Comparison of ENCODE assay signal across 8 cellular contexts in genomic region chr11:68312780-68313573, GRCh38. TPM values are rescaled to one million over a fixed set of nuclear protein-coding genes. Genes with fewer than 3 reads are reported as not detected.
A peak's percentile ranks its signal among the peaks of the same experiment; 100 is the strongest.
DNase-seq lines count a peak whose midpoint lies in the region; ATAC-seq and TF ChIP-seq lines count a peak whose summit lies in the region.

No MANE protein-coding gene starts in this region.

- TF ChIP-seq POLR2A in adrenal gland (IDR thresholded peaks at IDR 0.05): no peak

- peak overlapping the region; percentile 89 for H3K4me3 ChIP-seq in Caco-2 (ENCODE audit: low read depth, low read length)
- H3K4me3 ChIP-seq in HUES48 (ENCODE audit: low read depth, low read length): peak overlapping the region; percentile 73
- peak overlapping the region in 2 of 4 donors; percentile 26 to 97 for H3K4me3 ChIP-seq in adrenal gland
- peak overlapping the region; percentile 66 for H3K4me3 ChIP-seq in iPS-18c (ENCODE audit: insufficient read depth, low read depth, low read length)
- no peak overlapping the region for H3K4me3 ChIP-seq in Karpas-422 (ENCODE audit: low read length)

- H3K4me1 ChIP-seq in Caco-2 (peaks cover 22% of the 10 kb centered on the region), HUES48 (ENCODE audit: control insufficient read depth, insufficient read depth, low read length) (peaks cover 29% of the 10 kb centered on the region), adrenal gland (replicated peaks in 1 of 2) (peaks cover 34 to 47% of the 10 kb centered on the region in 2 donors), Karpas-422 (ENCODE audit: low read length) (no peaks in the 10 kb centered on the region)

- H3K36me3 ChIP-seq in Caco-2 (ENCODE audit: control insufficient read depth, insufficient read depth, low read length) (no peaks in the 10 kb centered on the region), HUES48 (ENCODE audit: control insufficient read depth, insufficient read depth, low read length) (no peaks in the 10 kb centered on the region), adrenal gland (replicated peaks in 1 of 2) (no peaks in the 10 kb centered on the region), Karpas-422 (ENCODE audit: insufficient read depth, low read length) (no peaks in the 10 kb centered on the region)

- peaks cover 15% of the 10 kb centered on the region for H3K36me3 Mint-ChIP-seq in Caco-2 (ENCODE audit: insufficient read depth, unreplicated experiment)

- H4K20me1 ChIP-seq in Karpas-422 (ENCODE audit: insufficient read depth, low read depth, low read length): no peaks in the 10 kb centered on the region

- H3K27me3 Mint-ChIP-seq in Caco-2 (ENCODE audit: insufficient read depth, unreplicated experiment): no peaks in the 10 kb centered on the region

- CTCF ChIA-PET in Caco-2 (lab: Charles Lee): interaction anchor here (2.4 kb wide), 1 partner anchor 14 kb away, joined by 14 read pairs; no protein-coding TSS in a partner anchor

- H3K27ac ChIP-seq in HUES48 (ENCODE audit: low read depth, low read length) (peak overlapping the region; percentile 76), adrenal gland (peak overlapping the region in 3 of 5 donors; percentile 51 to 92 (median 91)), Karpas-422 (ENCODE audit: low read length) (no peak overlapping the region)

- intact Hi-C loops in Caco-2 (cut with micrococcal nuclease; ENCODE audit: unreplicated experiment): loop anchor here (1.0 kb wide), 1 partner anchor 67 kb away; no protein-coding TSS in a partner anchor
- intact Hi-C loops in adrenal gland (cut with DNase I): loop anchor here (5.0 kb wide), 2 partner anchors 59 to 74 kb away; no protein-coding TSS in a partner anchor

- no peaks in the 10 kb centered on the region for H3K9me3 Mint-ChIP-seq in Caco-2 (ENCODE audit: unreplicated experiment)

- H3K9ac ChIP-seq in HUES48 (ENCODE audit: low read depth, low read length) (peak overlapping the region; percentile 54), Karpas-422 (ENCODE audit: low read length) (no peak overlapping the region)

- DNase-seq in Caco-2 (peak; percentile 52 to 55), adrenal gland (no peak), A172 (ENCODE audit: low spot score) (no peak), Karpas-422 (no peak)
- peak; percentile 44 for DNase-seq in stimulated activated CD8-positive, alpha-beta memory T cell treated with anti-CD3 and anti-CD28 coated beads, Interleukin-4, amount 100 ng/mL, for 48 hours

- WGBS in adrenal gland, 4 donors: 0 to 3% (median 1%) methylated on average over 11 to 98 of the region's 102 CpGs

- TF ChIP-seq CTCF in Caco-2 (IDR thresholded peaks at IDR 0.05; ENCODE audit: insufficient read depth in 1 of 2, low read depth in 1 of 2, low read length in 1 of 2, severe bottlenecking in 1 of 2, unreplicated experiment in 1 of 2): no peak
- TF ChIP-seq CTCF in adrenal gland (IDR thresholded peaks at IDR 0.05): no peak

- H3K9me3 ChIP-seq in Caco-2: no peaks in the 10 kb centered on the region
- H3K9me3 ChIP-seq in HUES48 (ENCODE audit: control insufficient read depth, insufficient read depth, low read length): no peaks in the 10 kb centered on the region
- H3K9me3 ChIP-seq in adrenal gland (replicated peaks in 1 of 3): no peaks in the 10 kb centered on the region
- H3K9me3 ChIP-seq in iPS-18c (ENCODE audit: control insufficient read depth, insufficient read depth, low read length): peaks cover 2% of the 10 kb centered on the region
- no peaks in the 10 kb centered on the region for H3K9me3 ChIP-seq in Karpas-422 (ENCODE audit: low read length)

- H3K9me2 ChIP-seq in Karpas-422 (replicated peaks; ENCODE audit: insufficient read depth, low read length): no peaks in the 10 kb centered on the region

- H2AFZ ChIP-seq in Karpas-422 (ENCODE audit: low read length): no peak overlapping the region

- peaks cover 44% of the 10 kb centered on the region for H3K4me1 Mint-ChIP-seq in Caco-2 (ENCODE audit: low read depth, unreplicated experiment)

- H3K4me3 Mint-ChIP-seq in Caco-2 (ENCODE audit: unreplicated experiment): peak overlapping the region; percentile 91

- no peak for ATAC-seq in HG03460 (IDR thresholded peaks at IDR 0.05; ENCODE audit: unreplicated experiment)

- no peak overlapping the region for H3K4me2 ChIP-seq in Karpas-422 (ENCODE audit: low read depth, low read length, poor library complexity, severe bottlenecking)

- POLR2A ChIA-PET in Caco-2 (lab: Charles Lee): interaction anchor here (1.1 to 1.6 kb wide), 4 partner anchors 11 to 41 kb away, joined by 3 to 17 read pairs (median 4); partner anchors contain the start of gene C11orf24

- no TSS peak for BruUV-seq in Caco-2 (replicated peaks; lab: Mats Ljungman, UMichigan)

- no peaks in the 10 kb centered on the region for H3K27me3 ChIP-seq in Caco-2 (replicated peaks; ENCODE audit: control insufficient read depth, insufficient read depth, low read length)
- peaks cover 5% of the 10 kb centered on the region; the same call in 1 of the 2 replicates for H3K27me3 ChIP-seq in HUES48 (ENCODE audit: control insufficient read depth, insufficient read depth, low read length)
- no peaks in the 10 kb centered on the region for H3K27me3 ChIP-seq in adrenal gland
- no peaks in the 10 kb centered on the region for H3K27me3 ChIP-seq in Karpas-422 (ENCODE audit: low read length)

- no peaks in the 10 kb centered on the region for H3K79me2 ChIP-seq in Karpas-422 (ENCODE audit: low read length)

- peak overlapping the region; percentile 89 for H3K27ac Mint-ChIP-seq in Caco-2 (ENCODE audit: unreplicated experiment)

RNA-seq across cellular contexts. Expression of gene LRP5, which starts 0.6 kb away (rescaled TPM):
- total RNA-seq in Caco-2 (2022) (94.3 TPM in 2 replicates), adrenal gland (100 to 1,000 TPM in 1 of 8 donors, 10 to 100 TPM in 7; 45.3 to 277 (median 75.8) TPM)
- 100 to 1,000 TPM in 2 of 3 donors, 10 to 100 TPM in 1; 14.2 to 104 (median 104) TPM for polyA plus RNA-seq in adrenal gland
- total RNA-seq in A172 (2014; rRNA removed; shearing (Covaris generic)): 13.2 and 13.7 TPM in 2 replicates
- 0.04 and 0.07 TPM in 2 replicates for total RNA-seq in Karpas-422 (2014; rRNA removed; shearing (Covaris generic); ENCODE audit: low replicate concordance)

RNA-seq across cellular contexts. Expression of gene C11orf24, which starts 41.2 kb away (rescaled TPM):
- total RNA-seq in Caco-2 (2022): 79.8 and 83.2 TPM in 2 replicates
- 10 to 100 TPM; 18.7 to 41.2 (median 27.2) TPM for total RNA-seq in adrenal gland
- polyA plus RNA-seq in adrenal gland: 10 to 100 TPM; 23.4 to 46.5 (median 27.3) TPM
- total RNA-seq in A172 (2014; rRNA removed; shearing (Covaris generic)): 52.4 and 55.5 TPM in 2 replicates
- total RNA-seq in Karpas-422 (2014; rRNA removed; shearing (Covaris generic); ENCODE audit: low replicate concordance): 25.4 and 37.4 TPM in 2 replicates

Comparison
In these comparisons a context has a peak if more than half of its experiments do, and no peak if none do; other contexts are left out.
1. DNase-seq: peak in Caco-2 (2 of 2) and stimulated activated CD8-positive, alpha-beta memory T cell treated with anti-CD3 and anti-CD28 coated beads, Interleukin-4, amount 100 ng/mL, for 48 hours (single experiment); none in adrenal gland (0 of 7), A172 (single experiment) and Karpas-422 (single experiment).
2. RNA of gene LRP5, which starts 0.6 kb away (total RNA-seq): 94.3 TPM in Caco-2, 45.3 to 277 TPM in adrenal gland and 13.2 to 13.7 TPM in A172; 0.04 to 0.07 TPM in Karpas-422; every median in the first group is over 10 times any median in the second.